12 cellular contexts compared by ENCODE assay signal in genomic region chr6:29828471-29828797, GRCh38. TPM values are rescaled to one million over a fixed set of nuclear protein-coding genes. Genes with fewer than 3 reads are reported as not detected.
DNase-seq lines count a peak whose midpoint lies in the region; ATAC-seq and TF ChIP-seq lines count a peak whose summit lies in the region.
"Had no signal": no experiment of that assay in that cellular context is flagged by ENCODE, and none has a peak within 500 bp of the region (broad histone marks: within the 10 kb centered on the region; RNA-seq: fewer than 3 reads in every experiment).

No MANE protein-coding gene starts in this region.

- no peaks in the 10 kb centered on the region for H3K4me1 ChIP-seq in testis

- no peaks in the 10 kb centered on the region for H3K36me3 Mint-ChIP-seq in activated CD4-positive, alpha-beta memory T cell treated with anti-CD3 and anti-CD28 coated beads for 36 hours
- H3K36me3 Mint-ChIP-seq in activated CD4-positive, alpha-beta memory T cell treated with anti-CD3 and anti-CD28 coated beads, Interleukin-2, amount 10 ng/mL, durations not matched to agents 7 days and 5 days (ENCODE audit: low read depth) = no peaks in the 10 kb centered on the region
- H3K36me3 Mint-ChIP-seq in naive B cell = no peaks in the 10 kb centered on the region
- H3K36me3 Mint-ChIP-seq: IgD-negative memory B cell had no signal

- peaks cover 9% of the 10 kb centered on the region for H3K4me1 Mint-ChIP-seq in activated CD4-positive, alpha-beta memory T cell treated with anti-CD3 and anti-CD28 coated beads for 36 hours (ENCODE audit: low read depth)
- peaks cover 18% of the 10 kb centered on the region for H3K4me1 Mint-ChIP-seq in activated CD4-positive, alpha-beta memory T cell treated with anti-CD3 and anti-CD28 coated beads, Interleukin-2, amount 10 ng/mL, durations not matched to agents 7 days and 5 days
- peaks cover 0 to 12% (median 10%) of the 10 kb centered on the region in 3 donors for H3K4me1 Mint-ChIP-seq in naive B cell

- H3K4me3 Mint-ChIP-seq in activated CD4-positive, alpha-beta memory T cell treated with anti-CD3 and anti-CD28 coated beads for 36 hours = peak overlapping the region; percentile 20
- no peak overlapping the region for H3K4me3 Mint-ChIP-seq in activated CD4-positive, alpha-beta memory T cell treated with anti-CD3 and anti-CD28 coated beads, Interleukin-2, amount 10 ng/mL, durations not matched to agents 7 days and 5 days
- H3K4me3 Mint-ChIP-seq in naive B cell = peak overlapping the region in 7 of 8 donors; percentile 21 to 72 (median 60)

- ATAC-seq in naive B cell (ENCODE audit: low read depth in 2 of 2) (peak; percentile 55 to 62), HG03571 (IDR thresholded peaks at IDR 0.05; ENCODE audit: unreplicated experiment) (no peak), GM18867 (IDR thresholded peaks at IDR 0.05; ENCODE audit: unreplicated experiment) (no peak)

- WGBS in testis, 2 donors = 18 to 23% methylated on average over 20 to 23 of the region's 26 CpGs

- H3K27me3 Mint-ChIP-seq in activated CD4-positive, alpha-beta memory T cell treated with anti-CD3 and anti-CD28 coated beads for 36 hours = peaks cover 46% of the 10 kb centered on the region
- H3K27me3 Mint-ChIP-seq in activated CD4-positive, alpha-beta memory T cell treated with anti-CD3 and anti-CD28 coated beads, Interleukin-2, amount 10 ng/mL, durations not matched to agents 7 days and 5 days = peaks cover 73% of the 10 kb centered on the region
- peaks cover 71 to 94% (median 79%) of the 10 kb centered on the region in 3 donors for H3K27me3 Mint-ChIP-seq in naive B cell

- H3K4me3 ChIP-seq in coronary artery (peak overlapping the region; percentile 60), testis (peak overlapping the region in 1 of 2 donors; percentile 53)

- no peak for TF ChIP-seq CTCF in coronary artery (IDR thresholded peaks at IDR 0.05)
- no peak for TF ChIP-seq CTCF in testis (IDR thresholded peaks at IDR 0.05)

- peak; percentile 45 for DNase-seq in activated CD4-positive, alpha-beta memory T cell treated with anti-CD3 and anti-CD28 coated beads for 36 hours
- DNase-seq in activated CD4-positive, alpha-beta memory T cell treated with anti-CD3 and anti-CD28 coated beads, Interleukin-2, amount 10 ng/mL, durations not matched to agents 7 days and 5 days = no peak
- DNase-seq in coronary artery (ENCODE audit: low spot score) = no peak
- no peak for DNase-seq in naive B cell
- DNase-seq in testis = peak; percentile 59
- DNase-seq in NCI-H774 (lab: John Stamatoyannopoulos, UW) = no peak
- DNase-seq: cerebellar nuclear complex, GOT3, transverse colon had no signal

- H3K27ac ChIP-seq in coronary artery (no peak overlapping the region), testis (no peak overlapping the region)
- H3K27ac ChIP-seq: transverse colon had no signal

- TF ChIP-seq POLR2A in testis (IDR thresholded peaks at IDR 0.05) = no peak

- intact Hi-C loops in activated CD4-positive, alpha-beta memory T cell treated with anti-CD3 and anti-CD28 coated beads for 36 hours (cut with micrococcal nuclease) = loop anchor here (5.0 kb wide), 1 partner anchor 76 kb away; no protein-coding TSS in a partner anchor
- intact Hi-C loops in testis (cut with DNase I; ENCODE audit: low total_unique reads) = no loop called here

- H3K27me3 ChIP-seq in testis = no peaks in the 10 kb centered on the region

- CTCF ChIA-PET in activated CD4-positive, alpha-beta memory T cell treated with anti-CD3 and anti-CD28 coated beads for 36 hours (lab: Charles Lee) = no interaction called here
- CTCF ChIA-PET in activated CD4-positive, alpha-beta memory T cell treated with anti-CD3 and anti-CD28 coated beads, Interleukin-2, amount 10 ng/mL, durations not matched to agents 7 days and 5 days (lab: Charles Lee) = no interaction called here

- POLR2A ChIA-PET in activated CD4-positive, alpha-beta memory T cell treated with anti-CD3 and anti-CD28 coated beads for 36 hours (lab: Charles Lee) = no interaction called here
- POLR2A ChIA-PET in activated CD4-positive, alpha-beta memory T cell treated with anti-CD3 and anti-CD28 coated beads, Interleukin-2, amount 10 ng/mL, durations not matched to agents 7 days and 5 days (lab: Charles Lee) = no interaction called here

- H3K27ac Mint-ChIP-seq in activated CD4-positive, alpha-beta memory T cell treated with anti-CD3 and anti-CD28 coated beads for 36 hours = no peak overlapping the region
- no peak overlapping the region for H3K27ac Mint-ChIP-seq in activated CD4-positive, alpha-beta memory T cell treated with anti-CD3 and anti-CD28 coated beads, Interleukin-2, amount 10 ng/mL, durations not matched to agents 7 days and 5 days
- no peak overlapping the region for H3K27ac Mint-ChIP-seq in naive B cell

- H3K9me3 ChIP-seq in testis = no peaks in the 10 kb centered on the region
- H3K9me3 ChIP-seq: transverse colon had no signal

- peaks cover 2% of the 10 kb centered on the region for H3K9me3 Mint-ChIP-seq in activated CD4-positive, alpha-beta memory T cell treated with anti-CD3 and anti-CD28 coated beads for 36 hours
- no peaks in the 10 kb centered on the region for H3K9me3 Mint-ChIP-seq in activated CD4-positive, alpha-beta memory T cell treated with anti-CD3 and anti-CD28 coated beads, Interleukin-2, amount 10 ng/mL, durations not matched to agents 7 days and 5 days
- peaks cover 0 to 8% (median 5%) of the 10 kb centered on the region in 7 donors for H3K9me3 Mint-ChIP-seq in naive B cell
- H3K9me3 Mint-ChIP-seq: IgD-negative memory B cell had no signal

- H3K36me3 ChIP-seq in testis (ENCODE audit: low read depth, missing control alignments) = no peaks in the 10 kb centered on the region
- H3K36me3 ChIP-seq: transverse colon had no signal

RNA-seq across cellular contexts. Expression of gene HLA-G, which starts 0.8 kb away (rescaled TPM):
- under 1 TPM; 0.19 to 0.38 TPM for total RNA-seq in activated CD4-positive, alpha-beta memory T cell treated with anti-CD3 and anti-CD28 coated beads for 36 hours
- total RNA-seq in activated CD4-positive, alpha-beta memory T cell treated with anti-CD3 and anti-CD28 coated beads, Interleukin-2, amount 10 ng/mL, durations not matched to agents 7 days and 5 days = under 1 TPM in 1 of 2 experiments, not detected in 1; 0.15 TPM
- polyA plus RNA-seq in naive B cell (ENCODE audit: low read depth in 6 of 6) (1 to 10 TPM in 5 of 6 donors, under 1 TPM in 1; 0.23 to 5.5 (median 1.4) TPM), testis (ENCODE audit: insufficient read depth, low read depth, low replicate concordance) (7.4 TPM)
- total RNA-seq in testis = 1 to 10 TPM; 1.2 to 4.4 TPM
- total RNA-seq: transverse colon had no signal

Comparison
In these comparisons a context has a peak if more than half of its experiments do, and no peak if none do; other contexts are left out.
1. DNase-seq: peak in activated CD4-positive, alpha-beta memory T cell treated with anti-CD3 and anti-CD28 coated beads for 36 hours (single experiment) and testis (single experiment); none in activated CD4-positive, alpha-beta memory T cell treated with anti-CD3 and anti-CD28 coated beads, Interleukin-2, amount 10 ng/mL, durations not matched to agents 7 days and 5 days (single experiment), coronary artery (single experiment), naive B cell (single experiment) and NCI-H774 (single experiment).
2. ATAC-seq: peak in naive B cell (2 of 2); none in HG03571 (single experiment) and GM18867 (single experiment).